9 cellular contexts compared by ENCODE assay signal in genomic region chr6:28880519-28880893, GRCh38. TPM values are rescaled to one million over a fixed set of nuclear protein-coding genes. Genes with fewer than 3 reads are reported as not detected.
DNase-seq lines count a peak whose midpoint lies in the region; ATAC-seq and TF ChIP-seq lines count a peak whose summit lies in the region.
"Had no signal": no experiment of that assay in that cellular context is flagged by ENCODE, and none has a peak within 500 bp of the region (broad histone marks: within the 10 kb centered on the region; RNA-seq: fewer than 3 reads in every experiment).

No MANE protein-coding gene starts in this region.

- peaks cover 35% of the 10 kb centered on the region for H3K4me1 Mint-ChIP-seq in activated CD8-positive, alpha-beta memory T cell treated with anti-CD3 and anti-CD28 coated beads, Interleukin-2, amount 10 ng/mL, durations not matched to agents 7 days and 5 days

- intact Hi-C loops in left lung (cut with DNase I): no loop called here

- H3K4me1 ChIP-seq in left lung (peaks cover 0 to 6% of the 10 kb centered on the region in 2 donors), thoracic aorta (ENCODE audit: control insufficient read depth in 1 of 2, low read depth in 2 of 2) (no peaks in the 10 kb centered on the region)

- peaks cover 0 to 2% of the 10 kb centered on the region in 2 donors for H3K9me3 ChIP-seq in left lung
- H3K9me3 ChIP-seq in thoracic aorta: no peaks in the 10 kb centered on the region

- TF ChIP-seq CTCF in astrocyte of the spinal cord (IDR thresholded peaks at IDR 0.05; ENCODE audit: low read depth, low read length) (no peak), left lung (IDR thresholded peaks at IDR 0.05) (no peak), thoracic aorta (IDR thresholded peaks at IDR 0.05) (no peak)

- no peaks in the 10 kb centered on the region for H3K9me3 Mint-ChIP-seq in activated CD8-positive, alpha-beta memory T cell treated with anti-CD3 and anti-CD28 coated beads, Interleukin-2, amount 10 ng/mL, durations not matched to agents 7 days and 5 days (ENCODE audit: low read depth)

- CTCF ChIA-PET in activated CD8-positive, alpha-beta memory T cell treated with anti-CD3 and anti-CD28 coated beads, Interleukin-2, amount 10 ng/mL, durations not matched to agents 7 days and 5 days (lab: Charles Lee): interaction anchor here (1.2 to 1.3 kb wide), 2 partner anchors 13 to 43 kb away, joined by 4 read pairs; no protein-coding TSS in a partner anchor

- H3K4me3 ChIP-seq in astrocyte of the spinal cord (ENCODE audit: low read depth, low read length) (peak overlapping the region; percentile 66), left lung (peak overlapping the region; percentile 41 to 49), thoracic aorta (peak overlapping the region; percentile 74)

- H3K36me3 ChIP-seq in left lung: no peaks in the 10 kb centered on the region
- no peaks in the 10 kb centered on the region for H3K36me3 ChIP-seq in thoracic aorta

- peaks cover 2% of the 10 kb centered on the region for H3K36me3 Mint-ChIP-seq in activated CD8-positive, alpha-beta memory T cell treated with anti-CD3 and anti-CD28 coated beads, Interleukin-2, amount 10 ng/mL, durations not matched to agents 7 days and 5 days

- peak overlapping the region; percentile 68 for H3K4me3 Mint-ChIP-seq in activated CD8-positive, alpha-beta memory T cell treated with anti-CD3 and anti-CD28 coated beads, Interleukin-2, amount 10 ng/mL, durations not matched to agents 7 days and 5 days

- H3K27ac ChIP-seq in left lung: no peak overlapping the region
- H3K27ac ChIP-seq in thoracic aorta: no peak overlapping the region
- H3K27ac ChIP-seq: C4-2B had no signal

- no peak for ATAC-seq in activated CD8-positive, alpha-beta memory T cell treated with anti-CD3 and anti-CD28 coated beads, Interleukin-2, amount 10 ng/mL, durations not matched to agents 7 days and 5 days
- ATAC-seq in left lung: no peak
- no peak for ATAC-seq in thoracic aorta (ENCODE audit: insufficient number of reproducible peaks, low FRiP score, low read depth)
- no peak for ATAC-seq in GM18505 (IDR thresholded peaks at IDR 0.05; ENCODE audit: unreplicated experiment)
- no peak for ATAC-seq in GM18502 (IDR thresholded peaks at IDR 0.05; ENCODE audit: poor library complexity, unreplicated experiment)

- no peak overlapping the region for H3K27ac Mint-ChIP-seq in activated CD8-positive, alpha-beta memory T cell treated with anti-CD3 and anti-CD28 coated beads, Interleukin-2, amount 10 ng/mL, durations not matched to agents 7 days and 5 days

- peaks cover 0 to 77% of the 10 kb centered on the region in 2 donors for H3K27me3 ChIP-seq in left lung
- no peaks in the 10 kb centered on the region for H3K27me3 ChIP-seq in thoracic aorta (replicated peaks; ENCODE audit: insufficient read depth)

- in situ Hi-C loops in astrocyte of the spinal cord (cut with HindIII; ENCODE audit: low sequenced_read_pairs): no loop called here

- TF ChIP-seq POLR2A in GM18505 (IDR thresholded peaks at IDR 0.05; ENCODE audit: borderline replicate concordance, extremely low read depth, insufficient read depth, insufficient read length): no peak

- H3K27me3 Mint-ChIP-seq in activated CD8-positive, alpha-beta memory T cell treated with anti-CD3 and anti-CD28 coated beads, Interleukin-2, amount 10 ng/mL, durations not matched to agents 7 days and 5 days: peaks cover 34% of the 10 kb centered on the region

- no peak for DNase-seq in activated CD8-positive, alpha-beta memory T cell treated with anti-CD3 and anti-CD28 coated beads, Interleukin-2, amount 10 ng/mL, durations not matched to agents 7 days and 5 days
- DNase-seq in activated CD8-positive, alpha-beta memory T cell treated with anti-CD3 and anti-CD28 coated beads for 24 hours: no peak
- DNase-seq in astrocyte of the spinal cord (ENCODE audit: low read depth, low spot score) (no peak), left lung (no peak), thoracic aorta (ENCODE audit: low spot score) (no peak)
- DNase-seq in activated effector memory CD4-positive, alpha-beta T cell treated with anti-CD3 and anti-CD28 coated beads, Interleukin-2, amount 50 U/mL, for 16 hours: no peak

RNA-seq across cellular contexts. Expression of gene TRIM27, which starts 43.3 kb away (rescaled TPM):
- total RNA-seq in activated CD8-positive, alpha-beta memory T cell treated with anti-CD3 and anti-CD28 coated beads, Interleukin-2, amount 10 ng/mL, durations not matched to agents 7 days and 5 days: 10 to 100 TPM; 52.5 to 62.9 TPM
- total RNA-seq in left lung (10 to 100 TPM; 42.2 to 47.5 TPM), thoracic aorta (10 to 100 TPM; 61.9 to 86.2 TPM)
